12 cellular contexts compared by ENCODE assay signal in genomic region chr2:211879323-211879722, GRCh38.
DNase-seq lines count a peak whose midpoint lies in the region; ATAC-seq and TF ChIP-seq lines count a peak whose summit lies in the region.
"Had no signal": no experiment of that assay in that cellular context is flagged by ENCODE, and none has a peak within 500 bp of the region (broad histone marks: within the 10 kb centered on the region; RNA-seq: fewer than 3 reads in every experiment).

No MANE protein-coding gene starts in this region.

- H3K9me3 ChIP-seq in hepatocyte (ENCODE audit: low read depth): no peaks in the 10 kb centered on the region
- H3K9me3 ChIP-seq: SJSA1 had no signal

- H3K4me3 ChIP-seq in hepatocyte: no peak overlapping the region
- H3K4me3 ChIP-seq: SJSA1 had no signal

- H3K4me2 ChIP-seq in hepatocyte: no peak overlapping the region

- in situ Hi-C loops in SK-MEL-5 (cut with HindIII; ENCODE audit: low pct_unique_long_range_greater_than_20kb, low sequenced_read_pairs): no loop called here

- DNase-seq in Ammon's horn (ENCODE audit: low spot score) (peak; percentile 25), SK-MEL-5 (ENCODE audit: low read depth, low spot score) (peak; percentile 20), hepatocyte (ENCODE audit: low spot score) (no peak)
- DNase-seq: activated CD8-positive, alpha-beta memory T cell treated with anti-CD3 and anti-CD28 coated beads, Interleukin-2, amount 10 ng/mL, durations not matched to agents 7 days and 5 days; central memory CD4-positive, alpha-beta T cell; DMS79 treated with DMSO at 0.1 percent for 48 hours had no signal

- H3K9me2 ChIP-seq in hepatocyte (replicated peaks; ENCODE audit: insufficient read depth): no peaks in the 10 kb centered on the region

- H3K27ac ChIP-seq in hepatocyte: no peak overlapping the region
- H3K27ac ChIP-seq: SJSA1 had no signal

- H3K36me3 ChIP-seq in hepatocyte (replicated peaks; ENCODE audit: insufficient read depth, low read depth): no peaks in the 10 kb centered on the region
- H3K36me3 ChIP-seq: SJSA1 had no signal

- TF ChIP-seq CTCF in hepatocyte (IDR thresholded peaks at IDR 0.05; ENCODE audit: poor library complexity): peak; percentile 49

- H3K79me2 ChIP-seq in hepatocyte: no peaks in the 10 kb centered on the region

- no peaks in the 10 kb centered on the region for H4K20me1 ChIP-seq in hepatocyte (ENCODE audit: insufficient read depth, poor library complexity, severe bottlenecking)

- no peak for TF ChIP-seq POLR2A in GM18505 (IDR thresholded peaks at IDR 0.05; ENCODE audit: borderline replicate concordance, extremely low read depth, insufficient read depth, insufficient read length)

- ATAC-seq in GM19035 (IDR thresholded peaks at IDR 0.05; ENCODE audit: unreplicated experiment): peak; percentile 54
- no peak for ATAC-seq in GM18505 (IDR thresholded peaks at IDR 0.05; ENCODE audit: unreplicated experiment)
- no peak for ATAC-seq in GM18867 (IDR thresholded peaks at IDR 0.05; ENCODE audit: unreplicated experiment)
- no peak for ATAC-seq in GM21786 (IDR thresholded peaks at IDR 0.05; ENCODE audit: unreplicated experiment)
- ATAC-seq in GM18909 (IDR thresholded peaks at IDR 0.05; ENCODE audit: poor library complexity, unreplicated experiment): no peak
- ATAC-seq: activated CD8-positive, alpha-beta memory T cell treated with anti-CD3 and anti-CD28 coated beads, Interleukin-2, amount 10 ng/mL, durations not matched to agents 7 days and 5 days had no signal

- H3K27me3 ChIP-seq in hepatocyte: no peaks in the 10 kb centered on the region
- H3K27me3 ChIP-seq: SJSA1 had no signal

- H2AFZ ChIP-seq in hepatocyte: no peak overlapping the region

- H3K4me1 ChIP-seq in hepatocyte (ENCODE audit: insufficient read depth): no peaks in the 10 kb centered on the region
- H3K4me1 ChIP-seq: SJSA1 had no signal
